In genomic region chr3:44821206-44821605, GRCh38 we compare ENCODE assay signal across 2 cellular contexts. TPM values are rescaled to one million over a fixed set of nuclear protein-coding genes. Genes with fewer than 3 reads are reported as not detected.
"Had no signal": no experiment of that assay in that cellular context is flagged by ENCODE, and none has a peak within 500 bp of the region (broad histone marks: within the 10 kb centered on the region; RNA-seq: fewer than 3 reads in every experiment).

No MANE protein-coding gene starts in this region.

RNA-seq across cellular contexts. Expression of gene TGM4, which starts 53.2 kb away (rescaled TPM):
- total RNA-seq: G401, GM12878 had no signal
